In the genomic region with DNA sequence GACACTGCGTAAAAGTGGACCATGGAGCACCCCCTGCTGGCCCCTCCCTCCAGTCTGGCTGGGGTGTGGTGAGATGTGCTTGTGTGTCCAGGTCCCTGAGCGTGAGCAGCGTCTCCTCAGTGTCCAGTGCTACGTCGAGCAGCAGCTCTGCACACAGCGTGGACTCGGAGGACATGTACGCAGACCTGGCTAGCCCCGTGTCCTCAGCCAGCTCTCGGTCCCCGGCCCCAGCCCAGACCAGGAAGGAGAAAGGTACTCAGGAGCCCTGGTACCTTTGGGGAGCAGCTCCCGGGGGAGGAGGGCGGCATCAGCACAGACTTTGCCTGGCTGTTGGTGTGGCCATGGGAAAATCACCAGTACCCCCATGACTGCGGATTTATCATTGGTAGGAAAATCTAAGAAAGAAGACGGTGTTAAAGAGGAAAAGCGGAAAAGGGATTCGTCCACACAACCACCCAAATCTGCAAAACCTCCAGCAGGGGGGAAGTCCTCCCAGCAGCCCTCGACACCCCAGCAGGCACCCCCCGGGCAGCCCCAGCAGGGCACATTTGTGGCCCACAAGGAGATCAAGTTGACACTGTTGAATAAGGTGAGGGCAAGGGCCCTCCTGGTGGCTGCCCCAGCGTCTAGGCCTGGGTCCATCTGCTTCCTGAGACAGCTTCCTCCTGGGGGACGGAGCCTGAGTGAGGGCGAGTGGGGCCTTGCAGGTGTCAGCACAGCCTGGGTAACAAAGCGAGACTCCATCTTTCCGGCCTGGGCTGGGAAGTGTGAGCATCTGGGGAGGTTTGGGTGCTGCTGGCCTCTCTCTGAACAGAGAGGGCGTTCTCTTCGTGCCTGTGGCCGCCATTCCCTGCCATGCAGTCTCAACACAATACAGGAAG, we compare ENCODE assay signal across 14 cellular contexts. TPM values are rescaled to one million over a fixed set of nuclear protein-coding genes. Genes with fewer than 3 reads are reported as not detected.
A peak's percentile ranks its signal among the peaks of the same experiment; 100 is the strongest.
DNase-seq lines count a peak whose midpoint lies in the region; TF ChIP-seq lines count a peak whose summit lies in the region.
"Had no signal": no experiment of that assay in that cellular context is flagged by ENCODE, and none has a peak within 500 bp of the region (broad histone marks: within the 10 kb centered on the region; RNA-seq: fewer than 3 reads in every experiment).

No MANE protein-coding gene starts in this region.

- no peak for TF ChIP-seq CTCF in endothelial cell (IDR thresholded peaks at IDR 0.05; ENCODE audit: unreplicated experiment)

- no peak for DNase-seq in activated CD4-positive, alpha-beta memory T cell treated with anti-CD3 and anti-CD28 coated beads, Interleukin-2, amount 10 ng/mL, durations not matched to agents 7 days and 5 days
- DNase-seq in activated CD4-positive, alpha-beta memory T cell treated with anti-CD3 and anti-CD28 coated beads for 36 hours: no peak
- DNase-seq in endothelial cell (ENCODE audit: low spot score) (no peak), NCI-H345 treated with DMSO at 0.1 percent for 48 hours (lab: John Stamatoyannopoulos, UW; ENCODE audit: unreplicated experiment) (no peak)
- DNase-seq: activated CD8-positive, alpha-beta memory T cell treated with anti-CD3 and anti-CD28 coated beads for 24 hours; activated gamma-delta T cell treated with Interleukin-2 at 50 U/mL for 16 hours; body of pancreas; effector CD4-positive, alpha-beta T cell; naive thymus-derived CD4-positive, alpha-beta T cell; NCI-H146; NCI-H345 had no signal

- H3K4me1 Mint-ChIP-seq in activated CD4-positive, alpha-beta memory T cell treated with anti-CD3 and anti-CD28 coated beads, Interleukin-2, amount 10 ng/mL, durations not matched to agents 7 days and 5 days: peaks cover 28% of the 10 kb centered on the region
- H3K4me1 Mint-ChIP-seq in activated CD4-positive, alpha-beta memory T cell treated with anti-CD3 and anti-CD28 coated beads for 36 hours (ENCODE audit: low read depth): peaks cover 12% of the 10 kb centered on the region
- peaks cover 4% of the 10 kb centered on the region for H3K4me1 Mint-ChIP-seq in endothelial cell (ENCODE audit: unreplicated experiment)
- H3K4me1 Mint-ChIP-seq: naive thymus-derived CD4-positive, alpha-beta T cell had no signal

- CTCF ChIA-PET in activated CD4-positive, alpha-beta memory T cell treated with anti-CD3 and anti-CD28 coated beads, Interleukin-2, amount 10 ng/mL, durations not matched to agents 7 days and 5 days (lab: Charles Lee): no interaction called here
- CTCF ChIA-PET in activated CD4-positive, alpha-beta memory T cell treated with anti-CD3 and anti-CD28 coated beads for 36 hours (lab: Charles Lee): no interaction called here

- intact Hi-C loops in activated CD4-positive, alpha-beta memory T cell treated with anti-CD3 and anti-CD28 coated beads for 36 hours (cut with micrococcal nuclease): no loop called here

- no peaks in the 10 kb centered on the region for H3K27me3 Mint-ChIP-seq in activated CD4-positive, alpha-beta memory T cell treated with anti-CD3 and anti-CD28 coated beads, Interleukin-2, amount 10 ng/mL, durations not matched to agents 7 days and 5 days
- no peaks in the 10 kb centered on the region for H3K27me3 Mint-ChIP-seq in activated CD4-positive, alpha-beta memory T cell treated with anti-CD3 and anti-CD28 coated beads for 36 hours
- peaks cover 8% of the 10 kb centered on the region for H3K27me3 Mint-ChIP-seq in endothelial cell (ENCODE audit: unreplicated experiment)
- H3K27me3 Mint-ChIP-seq: naive thymus-derived CD4-positive, alpha-beta T cell had no signal

- peak overlapping the region; percentile 31 for H3K27ac Mint-ChIP-seq in activated CD4-positive, alpha-beta memory T cell treated with anti-CD3 and anti-CD28 coated beads, Interleukin-2, amount 10 ng/mL, durations not matched to agents 7 days and 5 days
- no peak overlapping the region for H3K27ac Mint-ChIP-seq in activated CD4-positive, alpha-beta memory T cell treated with anti-CD3 and anti-CD28 coated beads for 36 hours
- H3K27ac Mint-ChIP-seq in endothelial cell (ENCODE audit: unreplicated experiment): peak overlapping the region; percentile 38

- H3K36me3 Mint-ChIP-seq in activated CD4-positive, alpha-beta memory T cell treated with anti-CD3 and anti-CD28 coated beads, Interleukin-2, amount 10 ng/mL, durations not matched to agents 7 days and 5 days (ENCODE audit: low read depth): peaks cover 56% of the 10 kb centered on the region
- peaks cover 39% of the 10 kb centered on the region for H3K36me3 Mint-ChIP-seq in activated CD4-positive, alpha-beta memory T cell treated with anti-CD3 and anti-CD28 coated beads for 36 hours
- H3K36me3 Mint-ChIP-seq in endothelial cell (ENCODE audit: low read depth, unreplicated experiment): peaks cover 32% of the 10 kb centered on the region

- POLR2A ChIA-PET in activated CD4-positive, alpha-beta memory T cell treated with anti-CD3 and anti-CD28 coated beads, Interleukin-2, amount 10 ng/mL, durations not matched to agents 7 days and 5 days (lab: Charles Lee): no interaction called here
- POLR2A ChIA-PET in activated CD4-positive, alpha-beta memory T cell treated with anti-CD3 and anti-CD28 coated beads for 36 hours (lab: Charles Lee): no interaction called here

- no peak overlapping the region for H3K4me3 Mint-ChIP-seq in activated CD4-positive, alpha-beta memory T cell treated with anti-CD3 and anti-CD28 coated beads, Interleukin-2, amount 10 ng/mL, durations not matched to agents 7 days and 5 days
- H3K4me3 Mint-ChIP-seq in activated CD4-positive, alpha-beta memory T cell treated with anti-CD3 and anti-CD28 coated beads for 36 hours: no peak overlapping the region
- peak overlapping the region; percentile 59 for H3K4me3 Mint-ChIP-seq in endothelial cell (ENCODE audit: unreplicated experiment)
- H3K4me3 Mint-ChIP-seq: naive thymus-derived CD4-positive, alpha-beta T cell had no signal

- no peaks in the 10 kb centered on the region for H3K9me3 Mint-ChIP-seq in activated CD4-positive, alpha-beta memory T cell treated with anti-CD3 and anti-CD28 coated beads, Interleukin-2, amount 10 ng/mL, durations not matched to agents 7 days and 5 days
- H3K9me3 Mint-ChIP-seq in activated CD4-positive, alpha-beta memory T cell treated with anti-CD3 and anti-CD28 coated beads for 36 hours: no peaks in the 10 kb centered on the region
- no peaks in the 10 kb centered on the region for H3K9me3 Mint-ChIP-seq in endothelial cell (ENCODE audit: unreplicated experiment)
- H3K9me3 Mint-ChIP-seq: naive thymus-derived CD4-positive, alpha-beta T cell had no signal

RNA-seq across cellular contexts. Expression of gene IL17C, which starts 10.6 kb away (rescaled TPM):
- total RNA-seq in activated CD4-positive, alpha-beta memory T cell treated with anti-CD3 and anti-CD28 coated beads, Interleukin-2, amount 10 ng/mL, durations not matched to agents 7 days and 5 days: under 1 TPM; 0.23 to 0.43 TPM
- under 1 TPM in 1 of 2 experiments, not detected in 1; 0.22 TPM for total RNA-seq in activated CD4-positive, alpha-beta memory T cell treated with anti-CD3 and anti-CD28 coated beads for 36 hours
- 0.26 TPM for total RNA-seq in endothelial cell (ENCODE audit: unreplicated experiment)
- total RNA-seq: body of pancreas, liver, psoas muscle, suprapubic skin had no signal

RNA-seq across cellular contexts. Expression of gene CYBA, which starts 23.1 kb away (rescaled TPM):
- 100 to 1,000 TPM; 580 to 588 TPM for total RNA-seq in activated CD4-positive, alpha-beta memory T cell treated with anti-CD3 and anti-CD28 coated beads, Interleukin-2, amount 10 ng/mL, durations not matched to agents 7 days and 5 days
- total RNA-seq in activated CD4-positive, alpha-beta memory T cell treated with anti-CD3 and anti-CD28 coated beads for 36 hours: 100 to 1,000 TPM; 262 to 265 TPM
- total RNA-seq in endothelial cell (ENCODE audit: unreplicated experiment): 140 TPM

RNA-seq across cellular contexts. Expression of gene MVD, which starts 35.1 kb away (rescaled TPM):
- 100 to 1,000 TPM; 134 to 139 TPM for total RNA-seq in activated CD4-positive, alpha-beta memory T cell treated with anti-CD3 and anti-CD28 coated beads, Interleukin-2, amount 10 ng/mL, durations not matched to agents 7 days and 5 days
- total RNA-seq in activated CD4-positive, alpha-beta memory T cell treated with anti-CD3 and anti-CD28 coated beads for 36 hours: 100 to 1,000 TPM; 111 to 113 TPM
- total RNA-seq in endothelial cell (ENCODE audit: unreplicated experiment): 123 TPM

RNA-seq across cellular contexts. Expression of gene ZC3H18, which starts 57.6 kb away (rescaled TPM):
- total RNA-seq in activated CD4-positive, alpha-beta memory T cell treated with anti-CD3 and anti-CD28 coated beads, Interleukin-2, amount 10 ng/mL, durations not matched to agents 7 days and 5 days: 10 to 100 TPM; 75.9 to 78.6 TPM
- 10 to 100 TPM; 72.0 to 72.7 TPM for total RNA-seq in activated CD4-positive, alpha-beta memory T cell treated with anti-CD3 and anti-CD28 coated beads for 36 hours
- 49.3 TPM for total RNA-seq in endothelial cell (ENCODE audit: unreplicated experiment)

RNA-seq across cellular contexts. Expression of gene SNAI3, which starts 58.5 kb away (rescaled TPM):
- total RNA-seq in activated CD4-positive, alpha-beta memory T cell treated with anti-CD3 and anti-CD28 coated beads, Interleukin-2, amount 10 ng/mL, durations not matched to agents 7 days and 5 days: 10 to 100 TPM; 16.5 to 16.6 TPM
- total RNA-seq in activated CD4-positive, alpha-beta memory T cell treated with anti-CD3 and anti-CD28 coated beads for 36 hours: 1 to 10 TPM; 5.5 to 5.8 TPM
- 2.6 TPM for total RNA-seq in endothelial cell (ENCODE audit: unreplicated experiment)
